In genomic region chr12:132571598-132571997, GRCh38 we compare ENCODE assay signal across 1 cellular context.
A peak's percentile ranks its signal among the peaks of the same experiment; 100 is the strongest.
TF ChIP-seq lines count a peak whose summit lies in the region.

No MANE protein-coding gene starts in this region.

TF ChIP-seq in HEK293, 187 proteins besides CTCF, POLR2A, EP300 and RAD21 (continued from another document):
- TF ChIP-seq GLIS2 (tag by site-specific recombination; IDR thresholded peaks at IDR 0.05), result peak; percentile 24; the same call in 1 of the 2 replicates
